Comparison of ENCODE assay signal across 4 cellular contexts in genomic region chr16:55941552-55941951, GRCh38.
TF ChIP-seq lines count a peak whose summit lies in the region.

No MANE protein-coding gene starts in this region.

TF ChIP-seq in HepG2, 621 proteins besides CTCF, POLR2A, EP300 and RAD21:
- TF ChIP-seq ZNF816 (CRISPR knock-in tag; IDR thresholded peaks at IDR 0.05; ENCODE audit: borderline replicate concordance) = no peak
- TF ChIP-seq MAFF (IDR thresholded peaks at IDR 0.05; ENCODE audit: low read depth, low read length) = peak; percentile 65
- TF ChIP-seq MAFK (conservative IDR thresholded peaks at IDR 0.05 in 1 of 2, IDR thresholded peaks at IDR 0.05 in 1 of 2; ENCODE audit: low read length in 2 of 2) = peak; percentile 65 to 83
- TF ChIP-seq SP140L (CRISPR knock-in tag; IDR thresholded peaks at IDR 0.05; ENCODE audit: borderline replicate concordance) = no peak
- TF ChIP-seq ZNF446 (CRISPR knock-in tag; IDR thresholded peaks at IDR 0.05) = no peak

TF ChIP-seq in A549, 52 proteins besides CTCF, POLR2A, EP300 and RAD21:
- TF ChIP-seq MAFK (IDR thresholded peaks at IDR 0.05; ENCODE audit: partially characterized antibody) (peak; percentile 22), NR3C1 (IDR thresholded peaks at IDR 0.05) (no peak)

TF ChIP-seq in IMR-90, 13 proteins besides CTCF, POLR2A, EP300 and RAD21:
- TF ChIP-seq MAFK (IDR thresholded peaks at IDR 0.05; ENCODE audit: low read depth, low read length) (peak; percentile 32; the same call in 1 of the 2 replicates), MAZ (IDR thresholded peaks at IDR 0.05; ENCODE audit: borderline replicate concordance, low read depth, low read length) (no peak), NFE2L2 (IDR thresholded peaks at IDR 0.05; ENCODE audit: low read depth, low read length) (no peak)

TF ChIP-seq in K562, 482 proteins besides CTCF, POLR2A, EP300 and RAD21:
- TF ChIP-seq MAFG (tag; conservative IDR thresholded peaks at IDR 0.05) (peak; percentile 47; the same call in 1 of the 2 replicates), FOXP1 (CRISPR knock-in tag; IDR thresholded peaks at IDR 0.05) (no peak), MAFK (IDR thresholded peaks at IDR 0.05; ENCODE audit: low read length) (peak; percentile 18; the same call in 1 of the 2 replicates), SRF (CRISPR knock-in tag; IDR thresholded peaks at IDR 0.05) (no peak), ZNF324 (CRISPR knock-in tag; IDR thresholded peaks at IDR 0.05) (no peak), RCOR1 (IDR thresholded peaks at IDR 0.05; ENCODE audit: borderline replicate concordance in 1 of 2, low read depth in 2 of 2, low read length in 2 of 2) (no peak), GABPB2 (CRISPR knock-in tag; conservative IDR thresholded peaks at IDR 0.05) (no peak), ZNF212 (CRISPR knock-in tag; IDR thresholded peaks at IDR 0.05) (no peak), BCOR (IDR thresholded peaks at IDR 0.05) (no peak), C11orf30 (IDR thresholded peaks at IDR 0.05; ENCODE audit: low read depth) (peak; percentile 49; the same call in 1 of the 2 replicates), TAF7 (tag; IDR thresholded peaks at IDR 0.05) (no peak), RFX7 (CRISPR knock-in tag; IDR thresholded peaks at IDR 0.05) (no peak), EZH2 (IDR thresholded peaks at IDR 0.05; ENCODE audit: borderline replicate concordance, low read depth, low read length) (no peak), MAFF (IDR thresholded peaks at IDR 0.05; ENCODE audit: low read length) (peak; percentile 31; the same call in 1 of the 2 replicates), ZBTB9 (CRISPR knock-in tag; IDR thresholded peaks at IDR 0.05) (no peak), ZNF347 (CRISPR knock-in tag; IDR thresholded peaks at IDR 0.05; ENCODE audit: low read depth) (no peak)
- TF ChIP-seq, protein P1, sequence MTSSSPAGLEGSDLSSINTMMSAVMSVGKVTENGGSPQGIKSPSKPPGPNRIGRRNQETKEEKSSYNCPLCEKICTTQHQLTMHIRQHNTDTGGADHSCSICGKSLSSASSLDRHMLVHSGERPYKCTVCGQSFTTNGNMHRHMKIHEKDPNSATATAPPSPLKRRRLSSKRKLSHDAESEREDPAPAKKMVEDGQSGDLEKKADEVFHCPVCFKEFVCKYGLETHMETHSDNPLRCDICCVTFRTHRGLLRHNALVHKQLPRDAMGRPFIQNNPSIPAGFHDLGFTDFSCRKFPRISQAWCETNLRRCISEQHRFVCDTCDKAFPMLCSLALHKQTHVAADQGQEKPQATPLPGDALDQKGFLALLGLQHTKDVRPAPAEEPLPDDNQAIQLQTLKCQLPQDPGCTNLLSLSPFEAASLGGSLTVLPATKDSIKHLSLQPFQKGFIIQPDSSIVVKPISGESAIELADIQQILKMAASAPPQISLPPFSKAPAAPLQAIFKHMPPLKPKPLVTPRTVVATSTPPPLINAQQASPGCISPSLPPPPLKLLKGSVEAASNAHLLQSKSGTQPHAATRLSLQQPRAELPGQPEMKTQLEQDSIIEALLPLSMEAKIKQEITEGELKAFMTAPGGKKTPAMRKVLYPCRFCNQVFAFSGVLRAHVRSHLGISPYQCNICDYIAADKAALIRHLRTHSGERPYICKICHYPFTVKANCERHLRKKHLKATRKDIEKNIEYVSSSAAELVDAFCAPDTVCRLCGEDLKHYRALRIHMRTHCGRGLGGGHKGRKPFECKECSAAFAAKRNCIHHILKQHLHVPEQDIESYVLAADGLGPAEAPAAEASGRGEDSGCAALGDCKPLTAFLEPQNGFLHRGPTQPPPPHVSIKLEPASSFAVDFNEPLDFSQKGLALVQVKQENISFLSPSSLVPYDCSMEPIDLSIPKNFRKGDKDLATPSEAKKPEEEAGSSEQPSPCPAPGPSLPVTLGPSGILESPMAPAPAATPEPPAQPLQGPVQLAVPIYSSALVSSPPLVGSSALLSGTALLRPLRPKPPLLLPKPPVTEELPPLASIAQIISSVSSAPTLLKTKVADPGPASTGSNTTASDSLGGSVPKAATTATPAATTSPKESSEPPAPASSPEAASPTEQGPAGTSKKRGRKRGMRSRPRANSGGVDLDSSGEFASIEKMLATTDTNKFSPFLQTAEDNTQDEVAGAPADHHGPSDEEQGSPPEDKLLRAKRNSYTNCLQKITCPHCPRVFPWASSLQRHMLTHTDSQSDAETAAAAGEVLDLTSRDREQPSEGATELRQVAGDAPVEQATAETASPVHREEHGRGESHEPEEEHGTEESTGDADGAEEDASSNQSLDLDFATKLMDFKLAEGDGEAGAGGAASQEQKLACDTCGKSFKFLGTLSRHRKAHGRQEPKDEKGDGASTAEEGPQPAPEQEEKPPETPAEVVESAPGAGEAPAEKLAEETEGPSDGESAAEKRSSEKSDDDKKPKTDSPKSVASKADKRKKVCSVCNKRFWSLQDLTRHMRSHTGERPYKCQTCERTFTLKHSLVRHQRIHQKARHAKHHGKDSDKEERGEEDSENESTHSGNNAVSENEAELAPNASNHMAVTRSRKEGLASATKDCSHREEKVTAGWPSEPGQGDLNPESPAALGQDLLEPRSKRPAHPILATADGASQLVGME (CRISPR knock-in tag; IDR thresholded peaks at IDR 0.05) = no peak
